ENCODE assay signal across 3 cellular contexts in genomic region chr22:20129747-20130014, GRCh38.
A peak's percentile ranks its signal among the peaks of the same experiment; 100 is the strongest.
TF ChIP-seq lines count a peak whose summit lies in the region.

No MANE protein-coding gene starts in this region.

TF ChIP-seq in Ishikawa, 13 proteins besides CTCF, POLR2A, EP300 and RAD21:
- TF ChIP-seq CREB1 (IDR thresholded peaks at IDR 0.05; ENCODE audit: low read depth) (no peak), YY1 (IDR thresholded peaks at IDR 0.05; ENCODE audit: low read depth) (peak; percentile 68)
TF ChIP-seq in Ishikawa: peak in this region for 1.

TF ChIP-seq in H1, 55 proteins besides CTCF, POLR2A, EP300 and RAD21:
- TF ChIP-seq JUND (IDR thresholded peaks at IDR 0.05; ENCODE audit: low read length) (no peak), YY1 (IDR thresholded peaks at IDR 0.05; ENCODE audit: low read depth, low read length) (peak; percentile 25; the same call in 1 of the 2 replicates)

TF ChIP-seq in WTC11, 78 proteins besides CTCF, POLR2A, EP300 and RAD21:
- TF ChIP-seq E2F5 (CRISPR knock-in tag; IDR thresholded peaks at IDR 0.05) (no peak), ATF3 (CRISPR knock-in tag; conservative IDR thresholded peaks at IDR 0.05) (no peak), ZNF317 (CRISPR knock-in tag; IDR thresholded peaks at IDR 0.05; ENCODE audit: borderline replicate concordance, low read depth) (no peak), ZNF232 (CRISPR knock-in tag; IDR thresholded peaks at IDR 0.05) (no peak), SOX15 (CRISPR knock-in tag; IDR thresholded peaks at IDR 0.05) (no peak)
TF ChIP-seq in WTC11: peak in this region for 0.
